ENCODE assay signal across 15 cellular contexts in genomic region chr5:67451640-67452279, GRCh38.
DNase-seq lines count a peak whose midpoint lies in the region; TF ChIP-seq lines count a peak whose summit lies in the region.
"Had no signal": no experiment of that assay in that cellular context is flagged by ENCODE, and none has a peak within 500 bp of the region (broad histone marks: within the 10 kb centered on the region; RNA-seq: fewer than 3 reads in every experiment).

No MANE protein-coding gene starts in this region.

- TF ChIP-seq CTCF in GM06990 (IDR thresholded peaks at IDR 0.05; ENCODE audit: insufficient read depth, low read length, poor library complexity, severe bottlenecking) (no peak), MM.1S (IDR thresholded peaks at IDR 0.05; ENCODE audit: low read length) (no peak), smooth muscle cell (IDR thresholded peaks at IDR 0.05; ENCODE audit: borderline replicate concordance, insufficient read depth, poor library complexity, severe bottlenecking) (no peak), Calu3 (IDR thresholded peaks at IDR 0.05; ENCODE audit: unreplicated experiment) (no peak)

- intact Hi-C loops in Calu3 (cut with micrococcal nuclease; ENCODE audit: unreplicated experiment) = no loop called here

- CTCF ChIA-PET in Calu3 (lab: Charles Lee) = interaction anchor here (0.7 kb wide), 1 partner anchor 25 kb away, joined by 5 read pairs; no protein-coding TSS in a partner anchor

- H3K27me3 Mint-ChIP-seq in Calu3 (ENCODE audit: unreplicated experiment) = no peaks in the 10 kb centered on the region

- H3K4me3 Mint-ChIP-seq in Calu3 (ENCODE audit: low read depth, unreplicated experiment) = no peak overlapping the region
- H3K4me3 Mint-ChIP-seq: CD8-positive, alpha-beta memory T cell had no signal

- H3K79me2 ChIP-seq in MM.1S (ENCODE audit: low read length) (no peaks in the 10 kb centered on the region), smooth muscle cell (ENCODE audit: low read depth) (no peaks in the 10 kb centered on the region)

- H3K9me3 Mint-ChIP-seq in Calu3 (ENCODE audit: low read depth, unreplicated experiment) = peaks cover 3% of the 10 kb centered on the region

- BruUV-seq in Calu3 (replicated peaks; lab: Mats Ljungman, UMichigan) = no TSS peak

- H2AFZ ChIP-seq in MM.1S (ENCODE audit: low read length) (no peak overlapping the region), smooth muscle cell (ENCODE audit: low read depth) (no peak overlapping the region)

- no peak overlapping the region for H3K9ac ChIP-seq in MM.1S (ENCODE audit: low read length)
- no peak overlapping the region for H3K9ac ChIP-seq in smooth muscle cell (ENCODE audit: low read depth)
- H3K9ac ChIP-seq: BLaER1 had no signal

- H3K36me3 Mint-ChIP-seq in Calu3 (ENCODE audit: insufficient read depth, unreplicated experiment) = no peaks in the 10 kb centered on the region

- H3K27me3 ChIP-seq in GM06990 (replicated peaks; ENCODE audit: control insufficient read depth, insufficient read depth, low read length) (no peaks in the 10 kb centered on the region; the same call in 1 of the 2 replicates), MM.1S (replicated peaks; ENCODE audit: insufficient read depth, low read length) (no peaks in the 10 kb centered on the region), smooth muscle cell (ENCODE audit: low read depth) (no peaks in the 10 kb centered on the region)
- H3K27me3 ChIP-seq: BLaER1 had no signal

- H3K27ac ChIP-seq in MM.1S (ENCODE audit: low read length) (no peak overlapping the region), smooth muscle cell (ENCODE audit: low read depth) (no peak overlapping the region)
- H3K27ac ChIP-seq: A549, BLaER1 had no signal

- no peaks in the 10 kb centered on the region for H3K36me3 ChIP-seq in GM06990 (ENCODE audit: control insufficient read depth, insufficient read depth, low read length)
- no peaks in the 10 kb centered on the region for H3K36me3 ChIP-seq in MM.1S (replicated peaks; ENCODE audit: insufficient read depth, low read length)
- no peaks in the 10 kb centered on the region for H3K36me3 ChIP-seq in smooth muscle cell (ENCODE audit: low read depth)
- H3K36me3 ChIP-seq: BLaER1 had no signal

- no peak overlapping the region for H3K27ac Mint-ChIP-seq in Calu3 (ENCODE audit: unreplicated experiment)
- H3K27ac Mint-ChIP-seq: CD8-positive, alpha-beta memory T cell had no signal

- no peak overlapping the region for H3K4me3 ChIP-seq in GM06990 (replicated peaks; ENCODE audit: low read depth, low read length)
- H3K4me3 ChIP-seq in MM.1S (ENCODE audit: low read length) = no peak overlapping the region
- no peak overlapping the region for H3K4me3 ChIP-seq in smooth muscle cell
- H3K4me3 ChIP-seq: A549, BLaER1 had no signal

- 72% methylated on average over 3 of the region's 3 CpGs for WGBS in smooth muscle cell (ENCODE audit: low lambda C conversion rate)

- no peaks in the 10 kb centered on the region for H4K20me1 ChIP-seq in MM.1S (ENCODE audit: insufficient read depth, low read length)
- no peaks in the 10 kb centered on the region for H4K20me1 ChIP-seq in smooth muscle cell (ENCODE audit: low read depth)
- H4K20me1 ChIP-seq: BLaER1 had no signal

- H3K4me2 ChIP-seq in MM.1S (ENCODE audit: low read depth, low read length) = no peak overlapping the region
- peak overlapping the region; percentile 50 for H3K4me2 ChIP-seq in smooth muscle cell
- H3K4me2 ChIP-seq: A549, BLaER1 had no signal

- no peaks in the 10 kb centered on the region for H3K4me1 Mint-ChIP-seq in Calu3 (ENCODE audit: low read depth, unreplicated experiment)

- no peaks in the 10 kb centered on the region for H3K9me3 ChIP-seq in MM.1S (replicated peaks; ENCODE audit: insufficient read depth, low read length)
- no peaks in the 10 kb centered on the region for H3K9me3 ChIP-seq in smooth muscle cell (replicated peaks; ENCODE audit: low read depth)
- H3K9me3 ChIP-seq: A549, BLaER1, Caco-2 had no signal

- H3K4me1 ChIP-seq in MM.1S (ENCODE audit: low read length) (no peaks in the 10 kb centered on the region), smooth muscle cell (ENCODE audit: low read depth) (no peaks in the 10 kb centered on the region)
- H3K4me1 ChIP-seq: A549, BLaER1 had no signal

- DNase-seq in GM06990 (ENCODE audit: extremely low read depth, insufficient read length) = peak; percentile 5
- DNase-seq in MM.1S = peak; percentile 16
- peak; percentile 42 for DNase-seq in left kidney (ENCODE audit: low read depth, low spot score)
- no peak for DNase-seq in smooth muscle cell (lab: John Stamatoyannopoulos, UW; ENCODE audit: unreplicated experiment)
- no peak for DNase-seq in occipital lobe (lab: John Stamatoyannopoulos, UW)
- DNase-seq in Calu3 = no peak
- no peak for DNase-seq in H4 (ENCODE audit: low spot score)
- DNase-seq: Caco-2; CD8-positive, alpha-beta memory T cell; DMS 273 treated with DMSO at 0.1 percent for 48 hours; HCEC 1CT; Kasumi-1; KBM-7 had no signal

- H3K9me2 ChIP-seq in MM.1S (replicated peaks; ENCODE audit: insufficient read depth, low read length) = no peaks in the 10 kb centered on the region

- H3F3A ChIP-seq in MM.1S (ENCODE audit: insufficient read depth, low read length) (no peaks in the 10 kb centered on the region), smooth muscle cell (ENCODE audit: low read depth) (no peaks in the 10 kb centered on the region)

Comparison
In these comparisons a context has a peak if more than half of its experiments do, and no peak if none do; other contexts are left out.
1. DNase-seq: peak in GM06990 (single experiment), MM.1S (single experiment) and left kidney (single experiment); none in smooth muscle cell (single experiment), occipital lobe (single experiment), Calu3 (single experiment) and H4 (single experiment).